Comparison of ENCODE assay signal across 1 cellular context in the genomic region with DNA sequence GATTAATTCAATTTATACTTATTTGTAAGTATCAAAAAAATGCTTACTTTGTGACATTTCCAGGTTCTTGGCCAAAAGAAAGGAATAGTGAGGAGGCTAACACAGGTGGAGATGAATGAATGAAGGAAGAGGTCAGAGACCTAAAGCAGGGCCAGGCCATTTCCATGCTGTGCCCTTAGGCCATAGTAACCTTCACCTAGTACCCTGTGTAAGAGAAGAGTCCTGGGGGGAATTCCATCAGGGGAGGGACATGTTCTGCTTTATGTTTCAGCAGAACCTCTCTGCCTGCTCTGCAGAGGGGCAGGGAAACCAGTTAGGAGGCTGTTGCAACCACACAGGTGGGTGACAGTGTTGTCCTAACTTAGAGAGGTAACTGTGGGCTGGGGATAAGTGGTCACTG.
TF ChIP-seq lines count a peak whose summit lies in the region.

No MANE protein-coding gene starts in this region.

TF ChIP-seq in H1, 55 proteins besides CTCF, POLR2A, EP300 and RAD21 (continued from another document):
- TF ChIP-seq, protein P1, sequence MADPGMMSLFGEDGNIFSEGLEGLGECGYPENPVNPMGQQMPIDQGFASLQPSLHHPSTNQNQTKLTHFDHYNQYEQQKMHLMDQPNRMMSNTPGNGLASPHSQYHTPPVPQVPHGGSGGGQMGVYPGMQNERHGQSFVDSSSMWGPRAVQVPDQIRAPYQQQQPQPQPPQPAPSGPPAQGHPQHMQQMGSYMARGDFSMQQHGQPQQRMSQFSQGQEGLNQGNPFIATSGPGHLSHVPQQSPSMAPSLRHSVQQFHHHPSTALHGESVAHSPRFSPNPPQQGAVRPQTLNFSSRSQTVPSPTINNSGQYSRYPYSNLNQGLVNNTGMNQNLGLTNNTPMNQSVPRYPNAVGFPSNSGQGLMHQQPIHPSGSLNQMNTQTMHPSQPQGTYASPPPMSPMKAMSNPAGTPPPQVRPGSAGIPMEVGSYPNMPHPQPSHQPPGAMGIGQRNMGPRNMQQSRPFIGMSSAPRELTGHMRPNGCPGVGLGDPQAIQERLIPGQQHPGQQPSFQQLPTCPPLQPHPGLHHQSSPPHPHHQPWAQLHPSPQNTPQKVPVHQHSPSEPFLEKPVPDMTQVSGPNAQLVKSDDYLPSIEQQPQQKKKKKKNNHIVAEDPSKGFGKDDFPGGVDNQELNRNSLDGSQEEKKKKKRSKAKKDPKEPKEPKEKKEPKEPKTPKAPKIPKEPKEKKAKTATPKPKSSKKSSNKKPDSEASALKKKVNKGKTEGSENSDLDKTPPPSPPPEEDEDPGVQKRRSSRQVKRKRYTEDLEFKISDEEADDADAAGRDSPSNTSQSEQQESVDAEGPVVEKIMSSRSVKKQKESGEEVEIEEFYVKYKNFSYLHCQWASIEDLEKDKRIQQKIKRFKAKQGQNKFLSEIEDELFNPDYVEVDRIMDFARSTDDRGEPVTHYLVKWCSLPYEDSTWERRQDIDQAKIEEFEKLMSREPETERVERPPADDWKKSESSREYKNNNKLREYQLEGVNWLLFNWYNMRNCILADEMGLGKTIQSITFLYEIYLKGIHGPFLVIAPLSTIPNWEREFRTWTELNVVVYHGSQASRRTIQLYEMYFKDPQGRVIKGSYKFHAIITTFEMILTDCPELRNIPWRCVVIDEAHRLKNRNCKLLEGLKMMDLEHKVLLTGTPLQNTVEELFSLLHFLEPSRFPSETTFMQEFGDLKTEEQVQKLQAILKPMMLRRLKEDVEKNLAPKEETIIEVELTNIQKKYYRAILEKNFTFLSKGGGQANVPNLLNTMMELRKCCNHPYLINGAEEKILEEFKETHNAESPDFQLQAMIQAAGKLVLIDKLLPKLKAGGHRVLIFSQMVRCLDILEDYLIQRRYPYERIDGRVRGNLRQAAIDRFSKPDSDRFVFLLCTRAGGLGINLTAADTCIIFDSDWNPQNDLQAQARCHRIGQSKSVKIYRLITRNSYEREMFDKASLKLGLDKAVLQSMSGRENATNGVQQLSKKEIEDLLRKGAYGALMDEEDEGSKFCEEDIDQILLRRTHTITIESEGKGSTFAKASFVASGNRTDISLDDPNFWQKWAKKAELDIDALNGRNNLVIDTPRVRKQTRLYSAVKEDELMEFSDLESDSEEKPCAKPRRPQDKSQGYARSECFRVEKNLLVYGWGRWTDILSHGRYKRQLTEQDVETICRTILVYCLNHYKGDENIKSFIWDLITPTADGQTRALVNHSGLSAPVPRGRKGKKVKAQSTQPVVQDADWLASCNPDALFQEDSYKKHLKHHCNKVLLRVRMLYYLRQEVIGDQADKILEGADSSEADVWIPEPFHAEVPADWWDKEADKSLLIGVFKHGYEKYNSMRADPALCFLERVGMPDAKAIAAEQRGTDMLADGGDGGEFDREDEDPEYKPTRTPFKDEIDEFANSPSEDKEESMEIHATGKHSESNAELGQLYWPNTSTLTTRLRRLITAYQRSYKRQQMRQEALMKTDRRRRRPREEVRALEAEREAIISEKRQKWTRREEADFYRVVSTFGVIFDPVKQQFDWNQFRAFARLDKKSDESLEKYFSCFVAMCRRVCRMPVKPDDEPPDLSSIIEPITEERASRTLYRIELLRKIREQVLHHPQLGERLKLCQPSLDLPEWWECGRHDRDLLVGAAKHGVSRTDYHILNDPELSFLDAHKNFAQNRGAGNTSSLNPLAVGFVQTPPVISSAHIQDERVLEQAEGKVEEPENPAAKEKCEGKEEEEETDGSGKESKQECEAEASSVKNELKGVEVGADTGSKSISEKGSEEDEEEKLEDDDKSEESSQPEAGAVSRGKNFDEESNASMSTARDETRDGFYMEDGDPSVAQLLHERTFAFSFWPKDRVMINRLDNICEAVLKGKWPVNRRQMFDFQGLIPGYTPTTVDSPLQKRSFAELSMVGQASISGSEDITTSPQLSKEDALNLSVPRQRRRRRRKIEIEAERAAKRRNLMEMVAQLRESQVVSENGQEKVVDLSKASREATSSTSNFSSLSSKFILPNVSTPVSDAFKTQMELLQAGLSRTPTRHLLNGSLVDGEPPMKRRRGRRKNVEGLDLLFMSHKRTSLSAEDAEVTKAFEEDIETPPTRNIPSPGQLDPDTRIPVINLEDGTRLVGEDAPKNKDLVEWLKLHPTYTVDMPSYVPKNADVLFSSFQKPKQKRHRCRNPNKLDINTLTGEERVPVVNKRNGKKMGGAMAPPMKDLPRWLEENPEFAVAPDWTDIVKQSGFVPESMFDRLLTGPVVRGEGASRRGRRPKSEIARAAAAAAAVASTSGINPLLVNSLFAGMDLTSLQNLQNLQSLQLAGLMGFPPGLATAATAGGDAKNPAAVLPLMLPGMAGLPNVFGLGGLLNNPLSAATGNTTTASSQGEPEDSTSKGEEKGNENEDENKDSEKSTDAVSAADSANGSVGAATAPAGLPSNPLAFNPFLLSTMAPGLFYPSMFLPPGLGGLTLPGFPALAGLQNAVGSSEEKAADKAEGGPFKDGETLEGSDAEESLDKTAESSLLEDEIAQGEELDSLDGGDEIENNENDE (IDR thresholded peaks at IDR 0.05; ENCODE audit: insufficient replicate concordance, low read length), result no peak
